In genomic region chr11:33987975-33988580, GRCh38 we compare ENCODE assay signal across 1 cellular context.
TF ChIP-seq lines count a peak whose summit lies in the region.

No MANE protein-coding gene starts in this region.

TF ChIP-seq in HepG2, 621 proteins besides CTCF, POLR2A, EP300 and RAD21 (continued from another document):
- TF ChIP-seq ZNF646 (CRISPR knock-in tag; IDR thresholded peaks at IDR 0.05): no peak
- peak; percentile 24 for TF ChIP-seq XRCC5 (optimal IDR thresholded peaks at IDR 0.05; ENCODE audit: low read length)
- TF ChIP-seq, protein P1, sequence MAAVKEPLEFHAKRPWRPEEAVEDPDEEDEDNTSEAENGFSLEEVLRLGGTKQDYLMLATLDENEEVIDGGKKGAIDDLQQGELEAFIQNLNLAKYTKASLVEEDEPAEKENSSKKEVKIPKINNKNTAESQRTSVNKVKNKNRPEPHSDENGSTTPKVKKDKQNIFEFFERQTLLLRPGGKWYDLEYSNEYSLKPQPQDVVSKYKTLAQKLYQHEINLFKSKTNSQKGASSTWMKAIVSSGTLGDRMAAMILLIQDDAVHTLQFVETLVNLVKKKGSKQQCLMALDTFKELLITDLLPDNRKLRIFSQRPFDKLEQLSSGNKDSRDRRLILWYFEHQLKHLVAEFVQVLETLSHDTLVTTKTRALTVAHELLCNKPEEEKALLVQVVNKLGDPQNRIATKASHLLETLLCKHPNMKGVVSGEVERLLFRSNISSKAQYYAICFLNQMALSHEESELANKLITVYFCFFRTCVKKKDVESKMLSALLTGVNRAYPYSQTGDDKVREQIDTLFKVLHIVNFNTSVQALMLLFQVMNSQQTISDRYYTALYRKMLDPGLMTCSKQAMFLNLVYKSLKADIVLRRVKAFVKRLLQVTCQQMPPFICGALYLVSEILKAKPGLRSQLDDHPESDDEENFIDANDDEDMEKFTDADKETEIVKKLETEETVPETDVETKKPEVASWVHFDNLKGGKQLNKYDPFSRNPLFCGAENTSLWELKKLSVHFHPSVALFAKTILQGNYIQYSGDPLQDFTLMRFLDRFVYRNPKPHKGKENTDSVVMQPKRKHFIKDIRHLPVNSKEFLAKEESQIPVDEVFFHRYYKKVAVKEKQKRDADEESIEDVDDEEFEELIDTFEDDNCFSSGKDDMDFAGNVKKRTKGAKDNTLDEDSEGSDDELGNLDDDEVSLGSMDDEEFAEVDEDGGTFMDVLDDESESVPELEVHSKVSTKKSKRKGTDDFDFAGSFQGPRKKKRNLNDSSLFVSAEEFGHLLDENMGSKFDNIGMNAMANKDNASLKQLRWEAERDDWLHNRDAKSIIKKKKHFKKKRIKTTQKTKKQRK (IDR thresholded peaks at IDR 0.05; ENCODE audit: low read length): no peak
- no peak for TF ChIP-seq MAFG (CRISPR knock-in tag; IDR thresholded peaks at IDR 0.05)
- TF ChIP-seq CCDC6 (CRISPR knock-in tag; IDR thresholded peaks at IDR 0.05): no peak
